In the genomic region with DNA sequence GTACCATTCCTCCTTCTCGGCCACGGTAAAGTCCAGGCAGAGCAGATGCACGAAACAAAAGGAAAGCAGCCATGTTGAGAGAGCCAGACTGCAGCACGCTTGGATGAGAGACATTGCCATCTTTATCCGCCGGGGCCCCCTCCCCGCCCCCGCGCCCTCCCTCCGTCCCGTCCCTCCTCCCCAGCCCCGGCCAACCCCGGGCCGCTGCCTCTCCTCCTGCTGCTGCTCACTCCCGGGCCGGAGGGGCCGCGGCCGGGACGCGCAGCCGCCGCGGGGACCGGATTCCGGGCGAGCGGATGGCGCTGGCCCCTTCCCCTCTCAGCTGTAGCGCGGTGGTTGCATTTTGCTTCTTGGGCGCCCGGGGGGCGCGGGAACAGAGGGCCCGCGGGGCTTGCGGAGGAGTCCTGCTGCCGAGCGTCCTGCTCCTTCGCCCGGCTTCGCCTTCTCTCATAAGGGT, we compare ENCODE assay signal across 8 cellular contexts. TPM values are rescaled to one million over a fixed set of nuclear protein-coding genes. Genes with fewer than 3 reads are reported as not detected.
DNase-seq lines count a peak whose midpoint lies in the region; ATAC-seq, FAIRE-seq and TF ChIP-seq lines count a peak whose summit lies in the region.

No MANE protein-coding gene starts in this region.

- no peak for TF ChIP-seq RAD21 in GM12878 (IDR thresholded peaks at IDR 0.05; ENCODE audit: insufficient read depth, low read depth, low read length)

- peaks cover 0 to 2% (median 0%) of the 10 kb centered on the region in 8 donors for H3K9me3 Mint-ChIP-seq in CD4-positive, alpha-beta memory T cell

- POLR2A ChIA-PET in GM12878 (lab: Charles Lee), result no interaction called here
- POLR2A ChIA-PET in CD4-positive, alpha-beta memory T cell (lab: Charles Lee; ENCODE audit: partially characterized antibody), result no interaction called here

- WGBS in GM12878 (ENCODE audit: insufficient coverage, insufficient replicate concordance, low lambda C conversion rate, missing lambda C conversion rate), result 7% methylated on average over 18 of the region's 43 CpGs

- H3K79me2 ChIP-seq in GM12878 (ENCODE audit: control insufficient read depth, insufficient read depth, low read length), result no peaks in the 10 kb centered on the region

- DNase-seq in HK-2 (ENCODE audit: unreplicated experiment), result peak; percentile 19
- no peak for DNase-seq in GM12878 (ENCODE audit: low read depth, low spot score)
- no peak for DNase-seq in GM19240 (ENCODE audit: insufficient read length, low spot score)
- DNase-seq in CD4-positive, alpha-beta memory T cell, result no peak

- SMC1A ChIA-PET in GM12878 (lab: Charles Lee; ENCODE audit: uncharacterized antibody, unreplicated experiment), result no interaction called here

- ATAC-seq in GM19351 (IDR thresholded peaks at IDR 0.05; ENCODE audit: unreplicated experiment) (peak; percentile 22), GM12878 (peak; percentile 33)

- peak overlapping the region; percentile 78 for H3K9ac ChIP-seq in BLaER1
- H3K9ac ChIP-seq in GM12878 (ENCODE audit: control insufficient read depth, insufficient read depth, low read length), result no peak overlapping the region

- no peak for TF ChIP-seq EP300 in GM12878 (IDR thresholded peaks at IDR 0.05; ENCODE audit: borderline replicate concordance in 1 of 2, control insufficient read depth in 1 of 2, low read depth in 2 of 2, low read length in 2 of 2)

- BruUV-seq in GM12878 (replicated peaks; lab: Mats Ljungman, UMichigan), result no TSS peak

- H3K9me3 ChIP-seq in BLaER1 (no peaks in the 10 kb centered on the region), GM12878 (replicated peaks; ENCODE audit: control insufficient read depth, insufficient read depth, low read length) (no peaks in the 10 kb centered on the region), iPS-18c (ENCODE audit: control insufficient read depth, insufficient read depth, low read length) (peaks cover 2% of the 10 kb centered on the region)
- H3K9me3 ChIP-seq in CD4-positive, alpha-beta memory T cell (ENCODE audit: control insufficient read depth in 1 of 2, low read length in 2 of 2), result no peaks in the 10 kb centered on the region

- no peak for FAIRE-seq in GM12878 (lab: Jason Lieb, UNC)

- H3K4me3 ChIP-seq in BLaER1, result peak overlapping the region; percentile 87
- H3K4me3 ChIP-seq in GM12878, result peak overlapping the region; percentile 36; the same call in 1 of the 2 replicates
- peak overlapping the region; percentile 90 for H3K4me3 ChIP-seq in iPS-18c (ENCODE audit: insufficient read depth, low read depth, low read length)
- peak overlapping the region; percentile 46 to 71 (median 63) for H3K4me3 ChIP-seq in skin epidermis
- H3K4me3 ChIP-seq in CD4-positive, alpha-beta memory T cell (ENCODE audit: low read length in 2 of 2), result peak overlapping the region in 1 of 2 donors; percentile 9

- H3K4me1 ChIP-seq in BLaER1, result peaks cover 34% of the 10 kb centered on the region
- H3K4me1 ChIP-seq in GM12878 (ENCODE audit: control insufficient read depth, insufficient read depth, low read length), result no peaks in the 10 kb centered on the region
- H3K4me1 ChIP-seq in CD4-positive, alpha-beta memory T cell (ENCODE audit: insufficient read depth, low read length), result peaks cover 8% of the 10 kb centered on the region

- TF ChIP-seq POLR2A in GM12878 (IDR thresholded peaks at IDR 0.05; ENCODE audit: low read depth, low read length), result no peak

- no peak for TF ChIP-seq CTCF in GM12878 (IDR thresholded peaks at IDR 0.05 in 2 of 3, conservative IDR thresholded peaks at IDR 0.05 in 1 of 3; ENCODE audit: control insufficient read depth in 2 of 3, extremely low read depth in 1 of 3, insufficient read depth in 1 of 3, low read depth in 3 of 3, low read length in 3 of 3)

- H3K27me3 ChIP-seq in BLaER1, result peaks cover 11% of the 10 kb centered on the region; the same call in 1 of the 2 replicates
- peaks cover 6 to 15% of the 10 kb centered on the region in 2 experiments for H3K27me3 ChIP-seq in GM12878 (replicated peaks in 1 of 2; ENCODE audit: control insufficient read depth in 2 of 2, insufficient read depth in 2 of 2, low read length in 1 of 2)
- H3K27me3 ChIP-seq in CD4-positive, alpha-beta memory T cell (ENCODE audit: insufficient read depth, low read length), result no peaks in the 10 kb centered on the region

- H3K27ac Mint-ChIP-seq in CD4-positive, alpha-beta memory T cell, result no peak overlapping the region

- no peaks in the 10 kb centered on the region for H3K36me3 Mint-ChIP-seq in CD4-positive, alpha-beta memory T cell

- H3K36me3 ChIP-seq in BLaER1, result no peaks in the 10 kb centered on the region
- H3K36me3 ChIP-seq in GM12878 (ENCODE audit: control insufficient read depth in 2 of 2, insufficient read depth in 2 of 2, low read length in 1 of 2), result no peaks in the 10 kb centered on the region
- no peaks in the 10 kb centered on the region for H3K36me3 ChIP-seq in CD4-positive, alpha-beta memory T cell (ENCODE audit: insufficient read depth, low read length)

- H3K4me3 Mint-ChIP-seq in CD4-positive, alpha-beta memory T cell, result no peak overlapping the region

- peaks cover 46 to 56% of the 10 kb centered on the region in 2 donors for H3K27me3 Mint-ChIP-seq in CD4-positive, alpha-beta memory T cell

- H3K4me1 Mint-ChIP-seq in CD4-positive, alpha-beta memory T cell, result peaks cover 7 to 14% (median 10%) of the 10 kb centered on the region in 4 donors

- in situ Hi-C loops in GM12878 (cut with MboI), result no loop called here

- no peak overlapping the region for H2AFZ ChIP-seq in GM12878 (ENCODE audit: control insufficient read depth, low read depth, low read length)

- RAD21 ChIA-PET in GM12878 (lab: Charles Lee; ENCODE audit: unreplicated experiment), result no interaction called here

- H3K27ac ChIP-seq in BLaER1 (peak overlapping the region; percentile 71), GM12878 (ENCODE audit: control insufficient read depth, insufficient read depth) (no peak overlapping the region), skin epidermis (peak overlapping the region in 10 of 21 experiments; percentile 1 to 67 (median 26))
- H3K27ac ChIP-seq in CD4-positive, alpha-beta memory T cell (ENCODE audit: low read depth, low read length), result no peak overlapping the region

- H4K20me1 ChIP-seq in BLaER1 (no peaks in the 10 kb centered on the region), GM12878 (ENCODE audit: control insufficient read depth, insufficient read depth) (no peaks in the 10 kb centered on the region)

- intact Hi-C loops in GM12878 (cut with micrococcal nuclease; ENCODE audit: unreplicated experiment), result loop anchor here (1.0 to 5.0 kb wide), 3 partner anchors 200 to 271 kb away; no protein-coding TSS in a partner anchor
- intact Hi-C loops in CD4-positive, alpha-beta memory T cell (cut with micrococcal nuclease), result loop anchor here (5.0 kb wide), 1 partner anchor 270 kb away; no protein-coding TSS in a partner anchor

- CTCF ChIA-PET in GM12878 (lab: Yijun Ruan, JAX), result interaction anchor here (0.5 to 1.7 kb wide), 2 partner anchors 239 to 274 kb away, joined by 3 to 5 read pairs; no protein-coding TSS in a partner anchor
- CTCF ChIA-PET in CD4-positive, alpha-beta memory T cell (lab: Charles Lee; ENCODE audit: partially characterized antibody), result no interaction called here

- H3K4me2 ChIP-seq in BLaER1, result peak overlapping the region; percentile 96
- H3K4me2 ChIP-seq in GM12878 (ENCODE audit: control insufficient read depth, insufficient read depth), result no peak overlapping the region; the same call in 1 of the 2 replicates

TF ChIP-seq in GM12878, 131 proteins besides CTCF, POLR2A, EP300 and RAD21:
- no peak for TF ChIP-seq FOXM1 (IDR thresholded peaks at IDR 0.05; ENCODE audit: low read depth, low read length)
- TF ChIP-seq, protein P1, sequence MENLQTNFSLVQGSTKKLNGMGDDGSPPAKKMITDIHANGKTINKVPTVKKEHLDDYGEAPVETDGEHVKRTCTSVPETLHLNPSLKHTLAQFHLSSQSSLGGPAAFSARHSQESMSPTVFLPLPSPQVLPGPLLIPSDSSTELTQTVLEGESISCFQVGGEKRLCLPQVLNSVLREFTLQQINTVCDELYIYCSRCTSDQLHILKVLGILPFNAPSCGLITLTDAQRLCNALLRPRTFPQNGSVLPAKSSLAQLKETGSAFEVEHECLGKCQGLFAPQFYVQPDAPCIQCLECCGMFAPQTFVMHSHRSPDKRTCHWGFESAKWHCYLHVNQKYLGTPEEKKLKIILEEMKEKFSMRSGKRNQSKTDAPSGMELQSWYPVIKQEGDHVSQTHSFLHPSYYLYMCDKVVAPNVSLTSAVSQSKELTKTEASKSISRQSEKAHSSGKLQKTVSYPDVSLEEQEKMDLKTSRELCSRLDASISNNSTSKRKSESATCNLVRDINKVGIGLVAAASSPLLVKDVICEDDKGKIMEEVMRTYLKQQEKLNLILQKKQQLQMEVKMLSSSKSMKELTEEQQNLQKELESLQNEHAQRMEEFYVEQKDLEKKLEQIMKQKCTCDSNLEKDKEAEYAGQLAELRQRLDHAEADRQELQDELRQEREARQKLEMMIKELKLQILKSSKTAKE (IDR thresholded peaks at IDR 0.05; ENCODE audit: low read depth, poor library complexity, severe bottlenecking), result no peak

RNA-seq across cellular contexts. Expression of a gene that starts 0.6 kb away (rescaled TPM):
- 1.9 and 2.0 TPM in 2 replicates for total RNA-seq in GM12878 (2013; cell fraction: nucleolus; rRNA removed)
- total RNA-seq in GM12878 (2014; rRNA removed) (0.06 TPM in 1 of 2 replicates, not detected in the other), GM12878 (2014; rRNA removed; fragmentation: Illumina TruSeq; extraction: Trizol) (not detected in 2 replicates), GM12878 (2021) (0.03 TPM in 1 of 2 replicates, not detected in the other)
- polyA plus RNA-seq in GM12878 (2011; ENCODE audit: low read depth), result not detected
- polyA plus RNA-seq in GM12878 (2011; rRNA removed) (2.0 and 2.3 TPM in 2 replicates), GM12878 (2014; fragmentation: Illumina TruSeq; extraction: Trizol) (0.01 TPM in 1 of 2 replicates, not detected in the other), GM12878 (2014; fragmentation: Nextera tagmentation; extraction: Ambion mirVana) (not detected), GM12878 (2014; rRNA removed) (0.01 TPM in 1 of 2 replicates, not detected in the other), GM12878 (2016; fragmentation: Nextera tagmentation; extraction: Ambion mirVana) (not detected)
- 1.6 and 2.6 TPM in 2 replicates for polyA plus RNA-seq in GM12878 (2011; cell fraction: cytosol; rRNA removed)
- polyA plus RNA-seq in GM12878 (2011; cell fraction: nucleus; rRNA removed), result 4.7 and 5.0 TPM in 2 replicates
- polyA plus RNA-seq in GM12878 (2012), result not detected in 2 replicates
- polyA minus RNA-seq in GM12878 (2011; rRNA and poly(A)+ RNA removed), result 4.5 and 8.6 TPM in 2 replicates
- 1.1 and 1.5 TPM in 2 replicates for polyA minus RNA-seq in GM12878 (2011; cell fraction: cytosol; rRNA and poly(A)+ RNA removed)
- 3.4 and 5.7 TPM in 2 replicates for polyA minus RNA-seq in GM12878 (2011; cell fraction: nucleus; rRNA and poly(A)+ RNA removed)
- total RNA-seq in CD4-positive, alpha-beta memory T cell, result not detected
- polyA plus RNA-seq in CD4-positive, alpha-beta memory T cell, result not detected
